ENCODE assay signal across 1 cellular context in the genomic region with DNA sequence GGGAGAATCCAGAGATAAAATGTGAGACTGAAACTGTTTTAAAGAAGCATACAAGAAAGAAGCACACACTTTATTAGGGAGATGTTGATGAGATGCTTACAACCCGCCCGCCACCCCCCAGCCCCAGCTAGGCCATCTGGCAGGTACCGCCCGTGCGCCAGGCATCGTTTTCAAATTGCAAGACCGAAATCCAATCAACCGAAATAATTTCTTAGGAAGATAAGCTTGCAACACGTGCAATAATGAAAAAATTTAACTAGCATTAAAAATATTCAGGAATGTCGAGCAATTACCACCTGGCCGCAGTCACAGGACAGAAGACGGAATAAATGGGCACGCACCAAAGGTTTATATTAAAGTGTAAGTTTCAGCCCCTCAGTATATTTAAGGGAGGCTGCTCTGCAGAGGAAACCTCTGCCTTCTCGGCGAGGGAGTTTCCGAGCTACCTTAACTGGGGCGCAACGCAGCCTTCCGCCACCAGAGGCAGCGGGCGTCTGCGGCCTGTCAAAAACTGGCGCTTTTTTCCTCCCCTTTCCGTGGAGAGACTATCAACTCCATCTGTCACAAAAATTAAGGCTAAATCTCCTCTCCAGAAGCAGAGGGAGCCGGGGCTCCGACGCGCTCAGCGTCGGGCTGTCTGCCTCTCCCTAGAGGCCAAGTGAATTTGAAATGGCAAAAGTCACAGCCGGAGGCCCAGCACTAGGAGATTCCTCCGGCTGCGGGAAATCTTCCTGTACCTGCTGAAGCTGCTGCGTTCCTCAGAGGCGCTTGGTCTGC.
TF ChIP-seq lines count a peak whose summit lies in the region.

No MANE protein-coding gene starts in this region.

TF ChIP-seq in H1, 55 proteins besides CTCF, POLR2A, EP300 and RAD21:
- TF ChIP-seq TAF1 (IDR thresholded peaks at IDR 0.05; ENCODE audit: low read depth, low read length) (no peak), SIN3A (conservative IDR thresholded peaks at IDR 0.05 in 1 of 2, IDR thresholded peaks at IDR 0.05 in 1 of 2; ENCODE audit: low read depth in 1 of 2, low read length in 2 of 2) (peak; percentile 81 to 91; a peak in 3 of 4 replicates), BRCA1 (IDR thresholded peaks at IDR 0.05; ENCODE audit: low read depth, low read length) (0 out of 2 replicates have a peak, but pooled peaks have one; percentile 14), KDM4A (IDR thresholded peaks at IDR 0.05; ENCODE audit: low read depth, low read length, severe bottlenecking) (peak; percentile 47), MAX (IDR thresholded peaks at IDR 0.05) (0 out of 2 replicates have a peak, but pooled peaks have one; percentile 22), GABPA (IDR thresholded peaks at IDR 0.05; ENCODE audit: borderline replicate concordance, insufficient read depth, low read length) (no peak), SP1 (IDR thresholded peaks at IDR 0.05; ENCODE audit: low read depth, low read length) (0 out of 2 replicates have a peak, but pooled peaks have one; percentile 14), TCF12 (IDR thresholded peaks at IDR 0.05; ENCODE audit: low read depth, low read length) (no peak), CREB1 (IDR thresholded peaks at IDR 0.05) (0 out of 2 replicates have a peak, but pooled peaks have one; percentile 20), SAP30 (IDR thresholded peaks at IDR 0.05; ENCODE audit: insufficient read depth, insufficient replicate concordance, low read length) (peak; percentile 69), SIRT6 (IDR thresholded peaks at IDR 0.05; ENCODE audit: low read length) (no peak)
